ENCODE assay signal across 12 cellular contexts in genomic region chr2:24449348-24449747, GRCh38. TPM values are rescaled to one million over a fixed set of nuclear protein-coding genes. Genes with fewer than 3 reads are reported as not detected.
DNase-seq lines count a peak whose midpoint lies in the region; ATAC-seq and TF ChIP-seq lines count a peak whose summit lies in the region.
"Had no signal": no experiment of that assay in that cellular context is flagged by ENCODE, and none has a peak within 500 bp of the region (broad histone marks: within the 10 kb centered on the region; RNA-seq: fewer than 3 reads in every experiment).

No MANE protein-coding gene starts in this region.

- POLR2A ChIA-PET in HEK293 (lab: Yijun Ruan, JAX): no interaction called here

- TF ChIP-seq CTCF in HEK293 (tag by site-specific recombination; IDR thresholded peaks at IDR 0.05) (no peak), astrocyte of the spinal cord (IDR thresholded peaks at IDR 0.05; ENCODE audit: low read depth, low read length) (no peak), natural killer cell (IDR thresholded peaks at IDR 0.05) (no peak)

- no peak for ATAC-seq in HG02981 (IDR thresholded peaks at IDR 0.05; ENCODE audit: unreplicated experiment)
- no peak for ATAC-seq in natural killer cell

- peaks cover 10 to 31% (median 23%) of the 10 kb centered on the region in 11 experiments for H3K9me3 ChIP-seq in BLaER1 treated with 17β-estradiol and CSF1 and Interleukin-3, amounts not matched to agents 10 nM and 100 nM (replicated peaks in 1 of 11)
- no peaks in the 10 kb centered on the region for H3K9me3 ChIP-seq in HEK293 (ENCODE audit: control insufficient read depth, insufficient read depth, low read depth, low read length)
- peaks cover 5% of the 10 kb centered on the region for H3K9me3 ChIP-seq in mucosa of stomach (ENCODE audit: control insufficient read depth, low read length)

- H3K9ac ChIP-seq in BLaER1 treated with 17β-estradiol and CSF1 and Interleukin-3, amounts not matched to agents 10 nM and 100 nM: peak overlapping the region in 6 of 11 experiments; percentile 23 to 80 (median 74); a peak in 10 of 22 replicates
- H3K9ac ChIP-seq in mucosa of stomach (ENCODE audit: low read length): no peak overlapping the region
- H3K9ac ChIP-seq: BLaER1 had no signal

- H3K4me2 ChIP-seq in BLaER1 treated with 17β-estradiol and CSF1 and Interleukin-3, amounts not matched to agents 10 nM and 100 nM: peak overlapping the region in 7 of 11 experiments; percentile 49 to 88 (median 77); a peak in 14 of 22 replicates
- H3K4me2 ChIP-seq: BLaER1 had no signal

- H3K36me3 ChIP-seq in BLaER1 treated with 17β-estradiol and CSF1 and Interleukin-3, amounts not matched to agents 10 nM and 100 nM: 0 out of 22 replicates have a peak, but pooled peaks cover 0 to 3% (median 0%) of the 10 kb centered on the region in 11 experiments
- no peaks in the 10 kb centered on the region for H3K36me3 ChIP-seq in HEK293 (ENCODE audit: control insufficient read depth in 2 of 2, insufficient read depth in 1 of 2, low read length in 2 of 2)
- H3K36me3 ChIP-seq in mucosa of stomach (ENCODE audit: control insufficient read depth, insufficient read depth, low read length): no peaks in the 10 kb centered on the region
- H3K36me3 ChIP-seq: BLaER1 had no signal

- peaks cover 0 to 76% (median 40%) of the 10 kb centered on the region in 10 experiments; a peak in 17 of 20 replicates for H3K4me1 ChIP-seq in BLaER1 treated with 17β-estradiol and CSF1 and Interleukin-3, amounts not matched to agents 10 nM and 100 nM
- H3K4me1 ChIP-seq in HEK293 (ENCODE audit: control insufficient read depth, insufficient read depth, low read length): no peaks in the 10 kb centered on the region
- H3K4me1 ChIP-seq in mucosa of stomach (ENCODE audit: control insufficient read depth, insufficient read depth, low read length): no peaks in the 10 kb centered on the region
- H3K4me1 ChIP-seq: Caco-2 had no signal

- H3K36me3 Mint-ChIP-seq in natural killer cell: no peaks in the 10 kb centered on the region

- no peaks in the 10 kb centered on the region for H3K9me3 Mint-ChIP-seq in natural killer cell

- no peak overlapping the region for H3K4me3 Mint-ChIP-seq in natural killer cell
- H3K4me3 Mint-ChIP-seq: CD4-positive, alpha-beta T cell; H9; HFFc6 had no signal

- CTCF ChIA-PET in HEK293 (lab: Yijun Ruan, JAX): no interaction called here

- H3K27ac Mint-ChIP-seq in natural killer cell: no peak overlapping the region
- H3K27ac Mint-ChIP-seq: CD4-positive, alpha-beta T cell; H9; HFFc6 had no signal

- DNase-seq in astrocyte of the spinal cord (ENCODE audit: low read depth, low spot score) (peak; percentile 5), posterior vena cava (ENCODE audit: low spot score) (no peak), natural killer cell (no peak)
- DNase-seq: Caco-2; CD4-positive, alpha-beta T cell; H9; HFFc6 had no signal

- H3K27ac ChIP-seq in BLaER1 treated with 17β-estradiol and CSF1 and Interleukin-3, amounts not matched to agents 10 nM and 100 nM: peak overlapping the region in 8 of 11 experiments; percentile 75 to 98 (median 92); a peak in 16 of 22 replicates
- no peak overlapping the region for H3K27ac ChIP-seq in HEK293 (ENCODE audit: extremely low read depth, low read depth, low read length)
- H3K27ac ChIP-seq: BLaER1 had no signal

- peaks cover 0 to 6% of the 10 kb centered on the region in 2 donors for H3K27me3 Mint-ChIP-seq in natural killer cell (ENCODE audit: low read depth in 2 of 2)
- H3K27me3 Mint-ChIP-seq: CD4-positive, alpha-beta T cell had no signal

- in situ Hi-C loops in astrocyte of the spinal cord (cut with HindIII; ENCODE audit: low sequenced_read_pairs): no loop called here

- H3K4me1 Mint-ChIP-seq in natural killer cell: peaks cover 27 to 29% of the 10 kb centered on the region in 2 donors

- no peaks in the 10 kb centered on the region for H4K20me1 ChIP-seq in BLaER1 treated with 17β-estradiol and CSF1 and Interleukin-3, amounts not matched to agents 10 nM and 100 nM
- H4K20me1 ChIP-seq: BLaER1 had no signal

- intact Hi-C loops in posterior vena cava (cut with DNase I) (no loop called here), natural killer cell (cut with micrococcal nuclease) (no loop called here)

- peak overlapping the region in 1 of 10 experiments; percentile 20; a peak in 1 of 20 replicates for H3K4me3 ChIP-seq in BLaER1 treated with 17β-estradiol and CSF1 and Interleukin-3, amounts not matched to agents 10 nM and 100 nM
- no peak overlapping the region for H3K4me3 ChIP-seq in HEK293 (ENCODE audit: low read depth, low read length)
- no peak overlapping the region for H3K4me3 ChIP-seq in astrocyte of the spinal cord (ENCODE audit: low read depth, low read length)
- peak overlapping the region; percentile 22 for H3K4me3 ChIP-seq in mucosa of stomach (ENCODE audit: low read length)
- H3K4me3 ChIP-seq: BLaER1 had no signal

- no peaks in the 10 kb centered on the region for H3K27me3 ChIP-seq in BLaER1 treated with 17β-estradiol and CSF1 and Interleukin-3, amounts not matched to agents 10 nM and 100 nM
- no peaks in the 10 kb centered on the region for H3K27me3 ChIP-seq in mucosa of stomach (ENCODE audit: control insufficient read depth, insufficient read depth, low read length)
- H3K27me3 ChIP-seq: BLaER1 had no signal

TF ChIP-seq in HEK293, 187 proteins besides CTCF, POLR2A, EP300 and RAD21:
- TF ChIP-seq ZNF785 (tag by site-specific recombination; IDR thresholded peaks at IDR 0.05): no peak
- TF ChIP-seq ZBTB20 (tag by site-specific recombination; IDR thresholded peaks at IDR 0.05): no peak
- TF ChIP-seq ZNF133 (tag by site-specific recombination; IDR thresholded peaks at IDR 0.05): peak; percentile 87
- TF ChIP-seq ZBTB26 (tag by site-specific recombination; optimal IDR thresholded peaks at IDR 0.05): no peak
- peak; percentile 87 for TF ChIP-seq SETDB1 (IDR thresholded peaks at IDR 0.05; ENCODE audit: insufficient read length, low read length)

RNA-seq across cellular contexts. Expression of gene NCOA1, which starts 41.7 kb away (rescaled TPM):
- 10 to 100 TPM; 43.0 to 43.3 TPM for total RNA-seq in posterior vena cava
- 100 to 1,000 TPM; 122 to 149 (median 124) TPM for total RNA-seq in natural killer cell
